15 cellular contexts compared by ENCODE assay signal in genomic region chr6:72824833-72825232, GRCh38.
A peak's percentile ranks its signal among the peaks of the same experiment; 100 is the strongest.
DNase-seq lines count a peak whose midpoint lies in the region; ATAC-seq lines count a peak whose summit lies in the region.
"Had no signal": no experiment of that assay in that cellular context is flagged by ENCODE, and none has a peak within 500 bp of the region (broad histone marks: within the 10 kb centered on the region; RNA-seq: fewer than 3 reads in every experiment).

No MANE protein-coding gene starts in this region.

- no peaks in the 10 kb centered on the region for H3K79me1 ChIP-seq in mesenchymal stem cell (replicated peaks; ENCODE audit: low read length, poor library complexity, severe bottlenecking)

- no peaks in the 10 kb centered on the region for H3K9me3 ChIP-seq in mesenchymal stem cell (ENCODE audit: control insufficient read depth, low read length)
- H3K9me3 ChIP-seq: A549, heart right ventricle, mucosa of descending colon had no signal

- peak overlapping the region; percentile 79 for H3K9ac ChIP-seq in mesenchymal stem cell (ENCODE audit: low read length)

- H3K27ac ChIP-seq in mesenchymal stem cell (ENCODE audit: low read length, poor library complexity, severe bottlenecking) = no peak overlapping the region
- H3K27ac ChIP-seq: A549, heart right ventricle had no signal

- H4K91ac ChIP-seq in mesenchymal stem cell (ENCODE audit: low read length) = no peak overlapping the region

- no peak overlapping the region for H3K4ac ChIP-seq in mesenchymal stem cell (ENCODE audit: low read depth in 1 of 2, low read length in 2 of 2)

- H4K8ac ChIP-seq in mesenchymal stem cell (ENCODE audit: low read length) = no peak overlapping the region

- no peak overlapping the region for H2BK5ac ChIP-seq in mesenchymal stem cell (ENCODE audit: low read depth, low read length, poor library complexity, severe bottlenecking)

- peak overlapping the region; percentile 81 for H3K27ac Mint-ChIP-seq in activated CD4-positive, alpha-beta T cell treated with anti-CD3 and anti-CD28 coated beads, Interleukin-2, amount 10 ng/mL, durations not matched to agents 24 days and 14 days
- H3K27ac Mint-ChIP-seq: T-cell had no signal

- H3K14ac ChIP-seq in mesenchymal stem cell (ENCODE audit: low read length in 2 of 2) = no peak overlapping the region

- H3K36me3 ChIP-seq in mesenchymal stem cell (ENCODE audit: control insufficient read depth in 1 of 2, insufficient read depth in 2 of 2, low read depth in 1 of 2, low read length in 2 of 2) = no peaks in the 10 kb centered on the region
- H3K36me3 ChIP-seq: heart right ventricle had no signal

- WGBS in mesenchymal stem cell = 64% methylated on average over 2 of the region's 2 CpGs

- no peak overlapping the region for H3K4me2 ChIP-seq in mesenchymal stem cell (ENCODE audit: low read length, poor library complexity, severe bottlenecking)
- H3K4me2 ChIP-seq: A549 had no signal

- H2AK5ac ChIP-seq in mesenchymal stem cell (ENCODE audit: low read length, severe bottlenecking) = no peak overlapping the region

- H3K27me3 ChIP-seq in mesenchymal stem cell (ENCODE audit: control insufficient read depth in 1 of 2, insufficient read depth in 1 of 2, low read length in 2 of 2) = no peaks in the 10 kb centered on the region
- H3K27me3 ChIP-seq: heart right ventricle had no signal

- H3K4me3 Mint-ChIP-seq in activated CD4-positive, alpha-beta T cell treated with anti-CD3 and anti-CD28 coated beads, Interleukin-2, amount 10 ng/mL, durations not matched to agents 24 days and 14 days = no peak overlapping the region
- H3K4me3 Mint-ChIP-seq: T-cell had no signal

- H2BK12ac ChIP-seq in mesenchymal stem cell (ENCODE audit: low read length in 2 of 2) = no peak overlapping the region

- intact Hi-C loops in activated CD4-positive, alpha-beta T cell treated with anti-CD3 and anti-CD28 coated beads, Interleukin-2, amount 10 ng/mL, durations not matched to agents 24 days and 14 days (cut with micrococcal nuclease) = loop anchor here (5.0 kb wide), 1 partner anchor 83 kb away; no protein-coding TSS in a partner anchor

- H3K4me3 ChIP-seq in mesenchymal stem cell (ENCODE audit: insufficient read depth in 1 of 2, low read depth in 1 of 2, low read length in 2 of 2) = no peak overlapping the region
- H3K4me3 ChIP-seq: A549, heart right ventricle, mucosa of descending colon had no signal

- no peaks in the 10 kb centered on the region for H3K36me3 Mint-ChIP-seq in activated CD4-positive, alpha-beta T cell treated with anti-CD3 and anti-CD28 coated beads, Interleukin-2, amount 10 ng/mL, durations not matched to agents 24 days and 14 days (ENCODE audit: low read depth)

- H3K27me3 Mint-ChIP-seq in activated CD4-positive, alpha-beta T cell treated with anti-CD3 and anti-CD28 coated beads, Interleukin-2, amount 10 ng/mL, durations not matched to agents 24 days and 14 days = no peaks in the 10 kb centered on the region
- H3K27me3 Mint-ChIP-seq: T-cell had no signal

- no peaks in the 10 kb centered on the region for H3K4me1 ChIP-seq in mesenchymal stem cell (ENCODE audit: control insufficient read depth, insufficient read depth, low read depth, low read length)
- H3K4me1 ChIP-seq: A549, heart right ventricle had no signal

- H2AFZ ChIP-seq in mesenchymal stem cell (ENCODE audit: low read depth, low read length) = no peak overlapping the region

- no peak overlapping the region for H3K18ac ChIP-seq in mesenchymal stem cell (ENCODE audit: low read depth in 1 of 2, low read length in 2 of 2)

- H3K4me1 Mint-ChIP-seq in activated CD4-positive, alpha-beta T cell treated with anti-CD3 and anti-CD28 coated beads, Interleukin-2, amount 10 ng/mL, durations not matched to agents 24 days and 14 days = peaks cover 15% of the 10 kb centered on the region

- ATAC-seq in GM21528 (IDR thresholded peaks at IDR 0.05; ENCODE audit: low FRiP score, unreplicated experiment) = peak; percentile 53
- ATAC-seq in HG03139 (IDR thresholded peaks at IDR 0.05; ENCODE audit: unreplicated experiment) = peak; percentile 66
- ATAC-seq: heart right ventricle, mucosa of descending colon, T-cell had no signal

- no peak overlapping the region for H3K23ac ChIP-seq in mesenchymal stem cell (ENCODE audit: low read length in 2 of 2)

- no peak overlapping the region for H2BK15ac ChIP-seq in mesenchymal stem cell (ENCODE audit: low read depth, poor library complexity, severe bottlenecking)

- DNase-seq in activated CD4-positive, alpha-beta T cell treated with anti-CD3 and anti-CD28 coated beads, Interleukin-2, amount 10 ng/mL, durations not matched to agents 24 days and 14 days = no peak
- no peak for DNase-seq in activated CD4-positive, alpha-beta T cell treated with anti-CD3 and anti-CD28 coated beads, Interleukin-2, amount 50 U/mL, for 4 hours
- peak; percentile 77 for DNase-seq in mesenchymal stem cell
- no peak for DNase-seq in epidermal melanocyte (ENCODE audit: insufficient read length, low spot score)
- DNase-seq in medulla oblongata (ENCODE audit: extremely low spot score) = no peak
- no peak for DNase-seq in islet precursor cell
- DNase-seq: GDM1, heart right ventricle, Karpas-422, mucosa of descending colon, NCI-H774, T-cell had no signal

- H2BK120ac ChIP-seq in mesenchymal stem cell (ENCODE audit: low read depth, low read length) = no peak overlapping the region

- no peaks in the 10 kb centered on the region for H3K9me3 Mint-ChIP-seq in activated CD4-positive, alpha-beta T cell treated with anti-CD3 and anti-CD28 coated beads, Interleukin-2, amount 10 ng/mL, durations not matched to agents 24 days and 14 days
